ENCODE assay signal across 16 cellular contexts in genomic region chr15:100651253-100651652, GRCh38. TPM values are rescaled to one million over a fixed set of nuclear protein-coding genes. Genes with fewer than 3 reads are reported as not detected.
DNase-seq lines count a peak whose midpoint lies in the region; ATAC-seq and TF ChIP-seq lines count a peak whose summit lies in the region.
"Had no signal": no experiment of that assay in that cellular context is flagged by ENCODE, and none has a peak within 500 bp of the region (broad histone marks: within the 10 kb centered on the region; RNA-seq: fewer than 3 reads in every experiment).

No MANE protein-coding gene starts in this region.

- TF ChIP-seq POLR2A in gastrocnemius medialis (IDR thresholded peaks at IDR 0.05) (no peak), GM18505 (IDR thresholded peaks at IDR 0.05; ENCODE audit: borderline replicate concordance, extremely low read depth, insufficient read depth, insufficient read length) (no peak)

- TF ChIP-seq CTCF in left ventricle myocardium inferior (IDR thresholded peaks at IDR 0.05; ENCODE audit: borderline replicate concordance) = no peak
- peak; percentile 9 for TF ChIP-seq CTCF in HFF-Myc (IDR thresholded peaks at IDR 0.05; ENCODE audit: low read depth, low read length, missing control alignments)
- TF ChIP-seq CTCF in choroid plexus epithelial cell (conservative IDR thresholded peaks at IDR 0.05; ENCODE audit: low read depth, low read length) = peak; percentile 22
- no peak for TF ChIP-seq CTCF in gastrocnemius medialis (IDR thresholded peaks at IDR 0.05 in 4 of 5, conservative IDR thresholded peaks at IDR 0.05 in 1 of 5)

- H3K36me3 ChIP-seq in left ventricle myocardium inferior (peaks cover 14% of the 10 kb centered on the region), gastrocnemius medialis (peaks cover 0 to 12% of the 10 kb centered on the region in 2 donors)

- no peaks in the 10 kb centered on the region for H3K9me3 ChIP-seq in left ventricle myocardium inferior (replicated peaks)
- H3K9me3 ChIP-seq in gastrocnemius medialis = no peaks in the 10 kb centered on the region
- H3K9me3 ChIP-seq: ascending aorta had no signal

- DNase-seq in Right ventricle myocardium inferior (ENCODE audit: missing footprints) (no peak), left ventricle myocardium inferior (no peak), HFF-Myc (ENCODE audit: extremely low read depth, low read depth) (no peak), choroid plexus epithelial cell (ENCODE audit: low read depth) (no peak), gastrocnemius medialis (no peak)
- DNase-seq: activated CD4-positive, alpha-beta T cell treated with anti-CD3 and anti-CD28 coated beads for 1 hour; activated naive CD4-positive, alpha-beta T cell treated with anti-CD3 and anti-CD28 coated beads, Interleukin-2, amount 10 ng/mL, durations not matched to agents 7 days and 5 days; activated T-cell treated with anti-CD3 and anti-CD28 coated beads, Interleukin-2, amount 50 U/mL, for 24 hours; MM.1S; NCI-H146; occipital lobe had no signal

- H3K27me3 ChIP-seq in left ventricle myocardium inferior (ENCODE audit: low read depth) (no peaks in the 10 kb centered on the region), gastrocnemius medialis (no peaks in the 10 kb centered on the region)
- H3K27me3 ChIP-seq: ascending aorta had no signal

- ATAC-seq in Right ventricle myocardium inferior (peak; percentile 72), gastrocnemius medialis (peak; percentile 41 to 66), GM18867 (IDR thresholded peaks at IDR 0.05; ENCODE audit: unreplicated experiment) (no peak), GM18505 (IDR thresholded peaks at IDR 0.05; ENCODE audit: unreplicated experiment) (no peak), HG03565 (IDR thresholded peaks at IDR 0.05; ENCODE audit: unreplicated experiment) (no peak)

- intact Hi-C loops in Right ventricle myocardium inferior (cut with DNase I) = no loop called here
- intact Hi-C loops in left ventricle myocardium inferior (cut with micrococcal nuclease) = no loop called here
- intact Hi-C loops in gastrocnemius medialis (cut with DNase I; ENCODE audit: low total_unique reads) = no loop called here

- H3K27ac ChIP-seq in left ventricle myocardium inferior (replicated peaks) (no peak overlapping the region), gastrocnemius medialis (no peak overlapping the region)
- H3K27ac ChIP-seq: ascending aorta, HL-60 had no signal

- in situ Hi-C loops in gastrocnemius medialis (cut with MboI; ENCODE audit: low sequenced_read_pairs in 4 of 4) = no loop called here

- peaks cover 16% of the 10 kb centered on the region for H3K4me1 ChIP-seq in left ventricle myocardium inferior
- H3K4me1 ChIP-seq in gastrocnemius medialis = no peaks in the 10 kb centered on the region
- H3K4me1 ChIP-seq: ascending aorta had no signal

- H3K4me3 ChIP-seq in left ventricle myocardium inferior (no peak overlapping the region), HFF-Myc (replicated peaks; ENCODE audit: low read depth, low read length) (no peak overlapping the region), choroid plexus epithelial cell (ENCODE audit: low read depth, low read length) (no peak overlapping the region), gastrocnemius medialis (no peak overlapping the region)
- H3K4me3 ChIP-seq: ascending aorta had no signal

RNA-seq across cellular contexts. Expression of gene ASB7, which starts 48.9 kb away (rescaled TPM):
- total RNA-seq in Right ventricle myocardium inferior = 5.3 TPM
- total RNA-seq in left ventricle myocardium inferior = 4.6 TPM
- 10 to 100 TPM in 1 of 4 donors, 1 to 10 TPM in 3; 5.1 to 10.3 (median 6.3) TPM for total RNA-seq in gastrocnemius medialis

RNA-seq across cellular contexts. Expression of gene LINS1, which starts 49.3 kb away (rescaled TPM):
- total RNA-seq in Right ventricle myocardium inferior = 7.0 TPM
- 9.3 TPM for total RNA-seq in left ventricle myocardium inferior
- 10 to 100 TPM in 2 of 4 donors, 1 to 10 TPM in 2; 3.2 to 11.9 (median 10.3) TPM for total RNA-seq in gastrocnemius medialis

Comparison
In these comparisons a context has a peak if more than half of its experiments do, and no peak if none do; other contexts are left out.
1. ATAC-seq: peak in Right ventricle myocardium inferior (single experiment) and gastrocnemius medialis (2 of 2); none in GM18867 (single experiment), GM18505 (single experiment) and HG03565 (single experiment).
2. CTCF ChIP-seq: peak in HFF-Myc (single experiment) and choroid plexus epithelial cell (single experiment); none in left ventricle myocardium inferior (single experiment) and gastrocnemius medialis (0 of 5).